ENCODE assay signal across 10 cellular contexts in the genomic region with DNA sequence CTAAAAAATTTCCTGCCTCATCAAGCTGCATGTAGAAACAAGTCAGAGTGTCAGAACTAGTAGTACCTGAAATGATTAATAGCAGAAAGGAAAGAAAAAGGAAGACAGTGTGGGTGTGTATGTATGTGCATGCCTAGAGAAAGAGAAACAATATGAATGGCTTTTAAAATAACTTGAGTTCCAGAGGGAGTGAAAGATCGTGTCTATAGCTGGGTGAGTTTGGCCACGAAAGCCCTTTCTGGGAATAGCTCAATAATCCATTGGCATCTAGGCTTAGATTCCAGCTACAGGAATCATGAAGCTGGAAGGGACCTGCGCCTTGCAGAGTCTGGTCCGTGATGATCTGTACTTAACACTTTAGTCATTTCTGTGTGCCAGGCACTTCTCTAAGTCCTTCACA.
DNase-seq lines count a peak whose midpoint lies in the region; ATAC-seq, FAIRE-seq and TF ChIP-seq lines count a peak whose summit lies in the region.
"Had no signal": no experiment of that assay in that cellular context is flagged by ENCODE, and none has a peak within 500 bp of the region (broad histone marks: within the 10 kb centered on the region; RNA-seq: fewer than 3 reads in every experiment).

No MANE protein-coding gene starts in this region.

- no peak overlapping the region for H3K27ac Mint-ChIP-seq in Caco-2 (ENCODE audit: unreplicated experiment)
- H3K27ac Mint-ChIP-seq: activated naive CD4-positive, alpha-beta T cell treated with anti-CD3 and anti-CD28 coated beads, Interleukin-2, amount 50 U/mL, for 24 hours; stimulated activated naive B cell treated with anti-CD40 and anti-IgM and Interleukin-4, amounts not matched to agents 10 μg/mL and 1 μg/mL and 100 μg/mL, for 72 hours had no signal

- no peaks in the 10 kb centered on the region for H3K9me3 Mint-ChIP-seq in Caco-2 (ENCODE audit: unreplicated experiment)
- H3K9me3 Mint-ChIP-seq: activated naive CD4-positive, alpha-beta T cell treated with anti-CD3 and anti-CD28 coated beads, Interleukin-2, amount 50 U/mL, for 24 hours; stimulated activated naive B cell treated with anti-CD40 and anti-IgM and Interleukin-4, amounts not matched to agents 10 μg/mL and 1 μg/mL and 100 μg/mL, for 72 hours had no signal

- no peak overlapping the region for H3K27ac ChIP-seq in right cardiac atrium (ENCODE audit: low read length)

- ATAC-seq in GM21528 (IDR thresholded peaks at IDR 0.05; ENCODE audit: low FRiP score, unreplicated experiment) = peak; percentile 50
- peak; percentile 48 for ATAC-seq in right cardiac atrium

- no peaks in the 10 kb centered on the region for H3K27me3 Mint-ChIP-seq in Caco-2 (ENCODE audit: insufficient read depth, unreplicated experiment)
- H3K27me3 Mint-ChIP-seq: activated naive CD4-positive, alpha-beta T cell treated with anti-CD3 and anti-CD28 coated beads, Interleukin-2, amount 50 U/mL, for 24 hours; stimulated activated naive B cell treated with anti-CD40 and anti-IgM and Interleukin-4, amounts not matched to agents 10 μg/mL and 1 μg/mL and 100 μg/mL, for 72 hours had no signal

- no peak overlapping the region for H3K4me3 ChIP-seq in right cardiac atrium (ENCODE audit: low read length)
- H3K4me3 ChIP-seq in Caco-2 (ENCODE audit: low read depth, low read length) = no peak overlapping the region

- peak; percentile 57 for DNase-seq in GM04503 (ENCODE audit: low read depth)
- no peak for DNase-seq in right cardiac atrium
- DNase-seq in activated CD4-positive, CD25-positive, alpha-beta regulatory T cell (lab: John Stamatoyannopoulos, UW) = no peak
- DNase-seq in cerebellum (ENCODE audit: low spot score) = no peak
- no peak for DNase-seq in Caco-2
- no peak for DNase-seq in GM12891 (ENCODE audit: insufficient read length, low spot score)
- DNase-seq: stimulated activated naive B cell treated with anti-CD40 and anti-IgM and Interleukin-4, amounts not matched to agents 10 μg/mL and 1 μg/mL and 100 μg/mL, for 72 hours had no signal

- H3K9me3 ChIP-seq in right cardiac atrium (ENCODE audit: control insufficient read depth, low read length) (no peaks in the 10 kb centered on the region), Caco-2 (no peaks in the 10 kb centered on the region)

- intact Hi-C loops in right cardiac atrium (cut with DNase I) (no loop called here), Caco-2 (cut with micrococcal nuclease; ENCODE audit: unreplicated experiment) (no loop called here)

- H3K36me3 ChIP-seq in Caco-2 (ENCODE audit: control insufficient read depth, insufficient read depth, low read length) = no peaks in the 10 kb centered on the region

- no peak for TF ChIP-seq EP300 in Ishikawa (IDR thresholded peaks at IDR 0.05; ENCODE audit: borderline replicate concordance)

- H3K4me3 Mint-ChIP-seq in Caco-2 (ENCODE audit: unreplicated experiment) = no peak overlapping the region
- H3K4me3 Mint-ChIP-seq: activated naive CD4-positive, alpha-beta T cell treated with anti-CD3 and anti-CD28 coated beads, Interleukin-2, amount 50 U/mL, for 24 hours; stimulated activated naive B cell treated with anti-CD40 and anti-IgM and Interleukin-4, amounts not matched to agents 10 μg/mL and 1 μg/mL and 100 μg/mL, for 72 hours had no signal

- POLR2A ChIA-PET in Caco-2 (lab: Charles Lee) = no interaction called here

- H3K4me1 Mint-ChIP-seq in Caco-2 (ENCODE audit: low read depth, unreplicated experiment) = peaks cover 23% of the 10 kb centered on the region

- H3K27me3 ChIP-seq in right cardiac atrium (ENCODE audit: control insufficient read depth, insufficient read depth) = no peaks in the 10 kb centered on the region
- H3K27me3 ChIP-seq in Caco-2 (replicated peaks; ENCODE audit: control insufficient read depth, insufficient read depth, low read length) = no peaks in the 10 kb centered on the region

- no TSS peak for BruUV-seq in Caco-2 (replicated peaks; lab: Mats Ljungman, UMichigan)

- no peaks in the 10 kb centered on the region for H3K36me3 Mint-ChIP-seq in Caco-2 (ENCODE audit: insufficient read depth, unreplicated experiment)
- H3K36me3 Mint-ChIP-seq: activated naive CD4-positive, alpha-beta T cell treated with anti-CD3 and anti-CD28 coated beads, Interleukin-2, amount 50 U/mL, for 24 hours; stimulated activated naive B cell treated with anti-CD40 and anti-IgM and Interleukin-4, amounts not matched to agents 10 μg/mL and 1 μg/mL and 100 μg/mL, for 72 hours had no signal

- WGBS in right cardiac atrium = 19% methylated on average over 4 of the region's 4 CpGs

- no peak for TF ChIP-seq CTCF in Caco-2 (IDR thresholded peaks at IDR 0.05; ENCODE audit: insufficient read depth in 1 of 2, low read depth in 1 of 2, low read length in 1 of 2, severe bottlenecking in 1 of 2, unreplicated experiment in 1 of 2)

- no peak for TF ChIP-seq POLR2A in GM12891 (IDR thresholded peaks at IDR 0.05; ENCODE audit: low read depth, low read length)

- TF ChIP-seq RAD21 in Ishikawa (IDR thresholded peaks at IDR 0.05; ENCODE audit: low read depth) = no peak

- no peaks in the 10 kb centered on the region for H3K4me1 ChIP-seq in right cardiac atrium (ENCODE audit: control insufficient read depth, insufficient read depth, low read length)
- no peaks in the 10 kb centered on the region for H3K4me1 ChIP-seq in Caco-2

- no peak for FAIRE-seq in GM12891 (lab: Jason Lieb, UNC)

- CTCF ChIA-PET in Caco-2 (lab: Charles Lee) = no interaction called here

TF ChIP-seq in Ishikawa, 13 proteins besides CTCF, POLR2A, EP300 and RAD21:
- TF ChIP-seq TEAD4 (IDR thresholded peaks at IDR 0.05) (peak; percentile 51), CEBPB (IDR thresholded peaks at IDR 0.05) (no peak), NFIC (IDR thresholded peaks at IDR 0.05) (no peak)

TF ChIP-seq in GM12891, 5 proteins besides CTCF, POLR2A, EP300 and RAD21:
- TF ChIP-seq SPI1 (IDR thresholded peaks at IDR 0.05; ENCODE audit: low read depth, low read length) (no peak), PAX5 (IDR thresholded peaks at IDR 0.05; ENCODE audit: insufficient read depth, low read length, severe bottlenecking) (no peak), POLR2AphosphoS5 (IDR thresholded peaks at IDR 0.05; ENCODE audit: low read depth, low read length) (no peak), TAF1 (IDR thresholded peaks at IDR 0.05; ENCODE audit: low read depth, low read length) (no peak), POU2F2 (IDR thresholded peaks at IDR 0.05; ENCODE audit: low read depth, low read length) (no peak)
TF ChIP-seq in GM12891: peak in this region for 0.
